ENCODE assay signal across 21 cellular contexts in the genomic region with DNA sequence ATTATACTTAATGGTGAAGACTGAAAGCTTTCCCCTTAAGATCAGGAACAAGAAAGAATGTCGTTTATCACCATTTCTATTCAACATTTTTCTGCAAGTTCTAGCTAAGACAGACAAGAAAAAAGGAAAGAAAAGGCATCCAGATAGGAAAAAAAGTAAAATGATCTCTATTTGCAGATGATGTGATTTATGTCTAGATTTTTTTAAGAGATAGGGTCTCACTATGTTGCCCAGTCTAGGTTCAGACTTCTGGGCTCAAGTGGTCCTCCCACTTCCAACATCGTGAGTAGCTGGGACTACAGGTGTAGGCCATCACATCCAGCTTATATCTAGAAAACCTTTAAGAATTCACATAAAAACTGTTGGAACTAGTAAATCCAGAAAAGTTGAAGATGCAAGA. TPM values are rescaled to one million over a fixed set of nuclear protein-coding genes. Genes with fewer than 3 reads are reported as not detected.
DNase-seq lines count a peak whose midpoint lies in the region; ATAC-seq, FAIRE-seq and TF ChIP-seq lines count a peak whose summit lies in the region.
"Had no signal": no experiment of that assay in that cellular context is flagged by ENCODE, and none has a peak within 500 bp of the region (broad histone marks: within the 10 kb centered on the region; RNA-seq: fewer than 3 reads in every experiment).

No MANE protein-coding gene starts in this region.

- H3K9me3 ChIP-seq in HepG2 (ENCODE audit: low read length) = no peaks in the 10 kb centered on the region
- H3K9me3 ChIP-seq in right lobe of liver = no peaks in the 10 kb centered on the region
- no peaks in the 10 kb centered on the region for H3K9me3 ChIP-seq in HEK293 (ENCODE audit: control insufficient read depth, insufficient read depth, low read depth, low read length)
- peaks cover 4% of the 10 kb centered on the region for H3K9me3 ChIP-seq in endodermal cell (ENCODE audit: control insufficient read depth, low read length)
- H3K9me3 ChIP-seq: HAP-1 had no signal

- peaks cover 7 to 43% of the 10 kb centered on the region in 2 experiments for H3K36me3 ChIP-seq in HepG2 (replicated peaks in 1 of 2; ENCODE audit: control insufficient read depth in 1 of 2, insufficient read depth in 2 of 2, low read length in 2 of 2)
- peaks cover 0 to 25% (median 7%) of the 10 kb centered on the region in 4 donors for H3K36me3 ChIP-seq in right lobe of liver
- H3K36me3 ChIP-seq in HEK293 (ENCODE audit: control insufficient read depth in 2 of 2, insufficient read depth in 1 of 2, low read length in 2 of 2) = peaks cover 29 to 66% of the 10 kb centered on the region in 2 experiments
- peaks cover 56% of the 10 kb centered on the region for H3K36me3 ChIP-seq in endodermal cell (ENCODE audit: control insufficient read depth, insufficient read depth, low read length)

- H3K4me1 ChIP-seq in HepG2 (ENCODE audit: insufficient read depth, low read length) = no peaks in the 10 kb centered on the region
- no peaks in the 10 kb centered on the region for H3K4me1 ChIP-seq in right lobe of liver
- H3K4me1 ChIP-seq in HEK293 (ENCODE audit: control insufficient read depth, insufficient read depth, low read length) = peaks cover 5% of the 10 kb centered on the region; the same call in 1 of the 2 replicates
- H3K4me1 ChIP-seq in endodermal cell (ENCODE audit: control insufficient read depth, insufficient read depth, low read length) = no peaks in the 10 kb centered on the region
- H3K4me1 ChIP-seq: HAP-1 had no signal

- TF ChIP-seq RAD21 in HepG2 (CRISPR knock-in tag; IDR thresholded peaks at IDR 0.05) = no peak

- TF ChIP-seq EP300 in HepG2 (IDR thresholded peaks at IDR 0.05; ENCODE audit: low read depth in 2 of 2, low read length in 2 of 2) (no peak), HepG2 (CRISPR knock-in tag; IDR thresholded peaks at IDR 0.05; ENCODE audit: borderline replicate concordance) (no peak)

- FAIRE-seq in HepG2 (lab: Jason Lieb, UNC) = no peak
- FAIRE-seq: G401.6, GM12891, HTR-8/SVneo had no signal

- TF ChIP-seq CTCF in HepG2 (CRISPR knock-in tag; IDR thresholded peaks at IDR 0.05) (no peak), right lobe of liver (IDR thresholded peaks at IDR 0.05) (no peak), HEK293 (tag by site-specific recombination; IDR thresholded peaks at IDR 0.05) (no peak), WTC11 (IDR thresholded peaks at IDR 0.05) (no peak), glutamatergic neuron (IDR thresholded peaks at IDR 0.05; ENCODE audit: partially characterized antibody, unreplicated experiment) (no peak), endodermal cell (conservative IDR thresholded peaks at IDR 0.05) (no peak)

- ATAC-seq in HepG2 = no peak
- no peak for ATAC-seq in right lobe of liver
- no peak for ATAC-seq in WTC11
- ATAC-seq in HG03457 (IDR thresholded peaks at IDR 0.05; ENCODE audit: unreplicated experiment) = no peak

- DNase-seq in HepG2 (ENCODE audit: low spot score) (no peak), right lobe of liver (no peak), WTC11 (ENCODE audit: low spot score) (no peak), glutamatergic neuron (no peak), endodermal cell (no peak)
- DNase-seq: 8988T; CD4-positive, CD25-positive, alpha-beta regulatory T cell; CD8-positive, alpha-beta memory T cell; COR-L47; DMS 273 treated with DMSO at 0.1 percent for 48 hours; DMS53; GM23248 had no signal

- in situ Hi-C loops in HepG2 (cut with HindIII; ENCODE audit: extremely low pct_ligation_motif_present, low pct_unique_long_range_greater_than_20kb) = no loop called here

- H3K4me3 Mint-ChIP-seq in WTC11 (no peak overlapping the region), glutamatergic neuron (ENCODE audit: unreplicated experiment) (no peak overlapping the region), endodermal cell (no peak overlapping the region)
- H3K4me3 Mint-ChIP-seq: B cell; CD4-positive, CD25-positive, alpha-beta regulatory T cell; CD8-positive, alpha-beta memory T cell; IgD-negative memory B cell had no signal

- H3K9ac ChIP-seq in HepG2 (ENCODE audit: insufficient read depth, low read depth, low read length) = no peak overlapping the region
- H3K9ac ChIP-seq in endodermal cell (ENCODE audit: extremely low read depth, low read length, poor library complexity, severe bottlenecking) = no peak overlapping the region
- H3K9ac ChIP-seq: BLaER1 treated with 17β-estradiol and CSF1 and Interleukin-3, amounts not matched to agents 10 nM and 100 nM; GM23248 had no signal

- POLR2A ChIA-PET in HepG2 (lab: Yijun Ruan, JAX) (no interaction called here), HEK293 (lab: Yijun Ruan, JAX) (no interaction called here), WTC11 (lab: Charles Lee) (no interaction called here)

- H3K27ac Mint-ChIP-seq in WTC11 (no peak overlapping the region), glutamatergic neuron (ENCODE audit: unreplicated experiment) (no peak overlapping the region), endodermal cell (no peak overlapping the region)
- H3K27ac Mint-ChIP-seq: B cell had no signal

- peaks cover 56% of the 10 kb centered on the region for H3K36me3 Mint-ChIP-seq in WTC11
- H3K36me3 Mint-ChIP-seq in glutamatergic neuron (ENCODE audit: unreplicated experiment) = peaks cover 25% of the 10 kb centered on the region
- peaks cover 75% of the 10 kb centered on the region for H3K36me3 Mint-ChIP-seq in endodermal cell (ENCODE audit: low read depth)

- H3K27me3 ChIP-seq in HepG2 (ENCODE audit: control insufficient read depth in 1 of 2, insufficient read depth in 2 of 2, low read length in 2 of 2) = no peaks in the 10 kb centered on the region
- H3K27me3 ChIP-seq in right lobe of liver = no peaks in the 10 kb centered on the region
- no peaks in the 10 kb centered on the region for H3K27me3 ChIP-seq in endodermal cell (ENCODE audit: control insufficient read depth, insufficient read depth, low read length, poor library complexity, severe bottlenecking)
- H3K27me3 ChIP-seq: BLaER1 treated with 17β-estradiol and CSF1 and Interleukin-3, amounts not matched to agents 10 nM and 100 nM had no signal

- H3K9me3 Mint-ChIP-seq in WTC11 (no peaks in the 10 kb centered on the region), glutamatergic neuron (ENCODE audit: unreplicated experiment) (peaks cover 4% of the 10 kb centered on the region), endodermal cell (no peaks in the 10 kb centered on the region)
- H3K9me3 Mint-ChIP-seq: IgD-negative memory B cell had no signal

- no peaks in the 10 kb centered on the region for H4K20me1 ChIP-seq in HepG2 (ENCODE audit: insufficient read depth, low read length)
- H4K20me1 ChIP-seq: BLaER1 treated with 17β-estradiol and CSF1 and Interleukin-3, amounts not matched to agents 10 nM and 100 nM had no signal

- H3K79me2 ChIP-seq in HepG2 (ENCODE audit: insufficient read depth, low read length) = no peaks in the 10 kb centered on the region

- no peak for TF ChIP-seq POLR2A in HepG2 (IDR thresholded peaks at IDR 0.05; ENCODE audit: insufficient read depth in 1 of 2, low read depth in 2 of 2, low read length in 2 of 2)
- no peak for TF ChIP-seq POLR2A in right lobe of liver (IDR thresholded peaks at IDR 0.05)

- H3K4me3 ChIP-seq in HepG2 (replicated peaks in 1 of 3; ENCODE audit: insufficient read depth in 1 of 3, low read depth in 2 of 3, low read length in 3 of 3) = no peak overlapping the region
- H3K4me3 ChIP-seq in right lobe of liver = no peak overlapping the region
- no peak overlapping the region for H3K4me3 ChIP-seq in HEK293 (ENCODE audit: low read depth, low read length)
- H3K4me3 ChIP-seq in endodermal cell (ENCODE audit: low read length) = no peak overlapping the region
- H3K4me3 ChIP-seq: BLaER1 treated with 17β-estradiol and CSF1 and Interleukin-3, amounts not matched to agents 10 nM and 100 nM; GM23248; HAP-1 had no signal

- BruUV-seq in HepG2 (replicated peaks; lab: Mats Ljungman, UMichigan) = no TSS peak

- H3K4me2 ChIP-seq in HepG2 (ENCODE audit: low read depth, low read length) = no peak overlapping the region

- 100% methylated on average over 2 of the region's 2 CpGs for WGBS in HepG2 (ENCODE audit: low lambda C conversion rate)
- WGBS in right lobe of liver (ENCODE audit: insufficient coverage, low coverage, low lambda C conversion rate, missing lambda C conversion rate) = 95% methylated on average over 2 of the region's 2 CpGs
- WGBS in endodermal cell (ENCODE audit: insufficient coverage in 1 of 2, insufficient read length in 1 of 2), 2 experiments = 98% methylated on average over 2 of the region's 2 CpGs; no CpG with 5 or more reads in 1 of the 2 experiments

- intact Hi-C loops in HepG2 (cut with micrococcal nuclease; ENCODE audit: unreplicated experiment) = no loop called here
- intact Hi-C loops in right lobe of liver (cut with DNase I) = no loop called here

- H3K27ac ChIP-seq in HepG2 (ENCODE audit: extremely low read length, insufficient read depth, low read length) (no peak overlapping the region), right lobe of liver (no peak overlapping the region), HEK293 (ENCODE audit: extremely low read depth, low read depth, low read length) (no peak overlapping the region), endodermal cell (ENCODE audit: low read depth, low read length) (no peak overlapping the region)
- H3K27ac ChIP-seq: BLaER1 treated with 17β-estradiol and CSF1 and Interleukin-3, amounts not matched to agents 10 nM and 100 nM; GM23248 had no signal

- H2AFZ ChIP-seq in HepG2 (ENCODE audit: low read length) = no peak overlapping the region
- H2AFZ ChIP-seq: GM23248 had no signal

- no peaks in the 10 kb centered on the region for H3K27me3 Mint-ChIP-seq in WTC11 (ENCODE audit: low read depth)
- H3K27me3 Mint-ChIP-seq in glutamatergic neuron (ENCODE audit: unreplicated experiment) = peaks cover 7% of the 10 kb centered on the region
- H3K27me3 Mint-ChIP-seq in endodermal cell (ENCODE audit: insufficient read depth) = no peaks in the 10 kb centered on the region
- H3K27me3 Mint-ChIP-seq: B cell; CD4-positive, CD25-positive, alpha-beta regulatory T cell; IgD-negative memory B cell had no signal

- H3K4me1 Mint-ChIP-seq in WTC11 (no peaks in the 10 kb centered on the region), glutamatergic neuron (ENCODE audit: low read depth, unreplicated experiment) (peaks cover 11% of the 10 kb centered on the region), endodermal cell (no peaks in the 10 kb centered on the region)
- H3K4me1 Mint-ChIP-seq: B cell, IgD-negative memory B cell had no signal

- CTCF ChIA-PET in HepG2 (lab: Yijun Ruan, JAX; ENCODE audit: low intra/inter-chr PET ratio, low total read pairs) = no interaction called here
- CTCF ChIA-PET in HEK293 (lab: Yijun Ruan, JAX) = interaction anchor here (0.6 kb wide), 1 partner anchor 126 kb away, joined by 3 read pairs; no protein-coding TSS in a partner anchor
- CTCF ChIA-PET in WTC11 (lab: Charles Lee) = no interaction called here

RNA-seq across cellular contexts. Expression of gene ADORA2A, which starts 51.4 kb away (rescaled TPM):
- 3.3 and 4.0 TPM in 2 replicates for total RNA-seq in HepG2 (2016; rRNA removed; fragmentation: Illumina TruSeq; extraction: Trizol)
- 1.3 and 1.5 TPM in 2 replicates for total RNA-seq in HepG2 (2016; cell fraction: cytosol; rRNA removed; fragmentation: Illumina TruSeq; extraction: Trizol; ENCODE audit: low read depth)
- total RNA-seq in HepG2 (2016; cell fraction: insoluble cytoplasmic fraction; rRNA removed; fragmentation: Illumina TruSeq; extraction: Trizol) = 3.1 and 3.5 TPM in 2 replicates
- total RNA-seq in HepG2 (2016; cell fraction: membrane; rRNA removed; fragmentation: Illumina TruSeq; extraction: Trizol) = 2.9 and 5.0 TPM in 2 replicates
- total RNA-seq in HepG2 (2016; cell fraction: nucleus; rRNA removed; fragmentation: Illumina TruSeq; extraction: Trizol) = 2.4 TPM in 2 replicates
- 5.0 and 7.3 TPM in 2 replicates for polyA plus RNA-seq in HepG2 (2011; rRNA removed)
- 4.4 and 5.8 TPM in 2 replicates for polyA plus RNA-seq in HepG2 (2011; cell fraction: cytosol; rRNA removed)
- 15.5 and 20.4 TPM in 2 replicates for polyA plus RNA-seq in HepG2 (2011; cell fraction: nucleus; rRNA removed)
- polyA plus RNA-seq in HepG2 (2012) = 7.5 and 9.0 TPM in 2 replicates
- polyA plus RNA-seq in HepG2 (2016; cell fraction: cytosol; fragmentation: Illumina TruSeq; extraction: Trizol; ENCODE audit: low read depth) = 1.3 and 1.7 TPM in 2 replicates
- polyA plus RNA-seq in HepG2 (2016; cell fraction: insoluble cytoplasmic fraction; fragmentation: Illumina TruSeq; extraction: Trizol; ENCODE audit: low read depth) = 3.1 and 3.9 TPM in 2 replicates
- 2.3 and 3.2 TPM in 2 replicates for polyA plus RNA-seq in HepG2 (2016; cell fraction: membrane; fragmentation: Illumina TruSeq; extraction: Trizol; ENCODE audit: low read depth)
- polyA plus RNA-seq in HepG2 (2016; cell fraction: nucleus; fragmentation: Illumina TruSeq; extraction: Trizol; ENCODE audit: insufficient read depth, low read depth) = 4.1 and 4.2 TPM in 2 replicates
- 3.1 and 18.4 TPM in 2 replicates for polyA minus RNA-seq in HepG2 (2011; rRNA and poly(A)+ RNA removed; ENCODE audit: low replicate concordance)
- polyA minus RNA-seq in HepG2 (2011; cell fraction: cytosol; rRNA and poly(A)+ RNA removed) = 1.4 and 2.7 TPM in 2 replicates
- polyA minus RNA-seq in HepG2 (2011; cell fraction: nucleus; rRNA and poly(A)+ RNA removed) = 4.9 and 7.1 TPM in 2 replicates
- 1 to 10 TPM; 2.0 to 7.7 (median 3.6) TPM for total RNA-seq in right lobe of liver
- 7.0 to 8.1 TPM (median 7.6 TPM) in 3 replicates for total RNA-seq in WTC11 (2021)
- total RNA-seq in glutamatergic neuron (ENCODE audit: unreplicated experiment) = 15.9 TPM
- 1 to 10 TPM; 4.1 to 4.7 TPM for total RNA-seq in endodermal cell
- polyA plus RNA-seq in endodermal cell (2013, experiment 1 of 2) = 4.2 TPM
- 4.4 TPM for polyA plus RNA-seq in endodermal cell (2013, experiment 2 of 2)

Comparison
In these comparisons a context has a peak if more than half of its experiments do, and no peak if none do; other contexts are left out.
1. Of the 63 proteins assayed by ChIP-seq in both HepG2 and HEK293: peak only in HepG2: none; only in HEK293: none; in both: ZNF121; in neither: 62.